ENCODE assay signal across 8 cellular contexts in the genomic region with DNA sequence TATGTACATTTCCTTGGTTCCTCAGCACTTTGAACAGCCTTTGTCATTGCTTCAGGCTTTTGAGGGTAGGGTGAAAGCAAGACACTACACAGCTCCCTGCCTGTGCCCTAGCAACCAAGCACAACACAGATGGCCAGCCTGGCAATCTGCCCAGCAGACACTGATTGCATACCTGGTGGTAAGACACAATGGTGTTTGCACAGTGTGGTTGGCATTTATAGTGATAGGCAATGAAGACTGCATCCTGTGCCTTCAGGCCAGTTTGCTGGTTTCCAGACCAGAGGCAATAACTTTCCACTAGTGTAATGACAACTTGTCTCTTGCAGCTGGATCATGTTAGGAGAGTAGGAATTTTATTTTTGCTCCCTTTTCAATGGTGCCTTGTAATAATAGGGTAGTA.
A peak's percentile ranks its signal among the peaks of the same experiment; 100 is the strongest.
DNase-seq lines count a peak whose midpoint lies in the region; ATAC-seq and TF ChIP-seq lines count a peak whose summit lies in the region.

No MANE protein-coding gene starts in this region.

- H3K4me3 ChIP-seq in hepatocyte: no peak overlapping the region

- no peak overlapping the region for H2AFZ ChIP-seq in hepatocyte

- no peaks in the 10 kb centered on the region for H3K36me3 ChIP-seq in hepatocyte (replicated peaks; ENCODE audit: insufficient read depth, low read depth)

- no peaks in the 10 kb centered on the region for H3K27me3 ChIP-seq in hepatocyte

- H4K20me1 ChIP-seq in hepatocyte (ENCODE audit: insufficient read depth, poor library complexity, severe bottlenecking): no peaks in the 10 kb centered on the region

- H3K4me2 ChIP-seq in hepatocyte: no peak overlapping the region

- no peaks in the 10 kb centered on the region for H3K79me2 ChIP-seq in hepatocyte

- peak overlapping the region; percentile 46 for H3K27ac ChIP-seq in hepatocyte

- H3K9me3 ChIP-seq in hepatocyte (ENCODE audit: low read depth): no peaks in the 10 kb centered on the region

- TF ChIP-seq CTCF in hepatocyte (IDR thresholded peaks at IDR 0.05; ENCODE audit: poor library complexity): no peak

- H3K4me1 ChIP-seq in hepatocyte (ENCODE audit: insufficient read depth): no peaks in the 10 kb centered on the region

- in situ Hi-C loops in ACHN (cut with HindIII; ENCODE audit: low pct_ligation_motif_present, low pct_unique_long_range_greater_than_20kb, low sequenced_read_pairs): no loop called here

- H3K9me2 ChIP-seq in hepatocyte (replicated peaks; ENCODE audit: insufficient read depth): no peaks in the 10 kb centered on the region

- peak; percentile 91 for DNase-seq in ACHN
- DNase-seq in LHCN-M2 (ENCODE audit: low read depth): peak; percentile 92
- peak; percentile 97 to 98 for DNase-seq in SHP77 (lab: John Stamatoyannopoulos, UW)
- DNase-seq in hepatocyte (ENCODE audit: low spot score): peak; percentile 77
- DNase-seq in stimulated activated naive CD4-positive, alpha-beta T cell treated with Interleukin-2 at 50 U/mL for 16 hours (lab: John Stamatoyannopoulos, UW): no peak

- ATAC-seq in HG03045 (IDR thresholded peaks at IDR 0.05; ENCODE audit: unreplicated experiment) (no peak), GM18861 (IDR thresholded peaks at IDR 0.05; ENCODE audit: unreplicated experiment) (no peak), HG02884 (IDR thresholded peaks at IDR 0.05; ENCODE audit: unreplicated experiment) (no peak)
